Comparison of ENCODE assay signal across 27 cellular contexts in genomic region chr5:173265433-173265832, GRCh38. TPM values are rescaled to one million over a fixed set of nuclear protein-coding genes. Genes with fewer than 3 reads are reported as not detected.
"Had no signal": no experiment of that assay in that cellular context is flagged by ENCODE, and none has a peak within 500 bp of the region (broad histone marks: within the 10 kb centered on the region; RNA-seq: fewer than 3 reads in every experiment).

No MANE protein-coding gene starts in this region.

- H3K36me3 Mint-ChIP-seq: naive B cell, type B pancreatic cell had no signal

- H3K9me3 ChIP-seq: body of pancreas, left lung had no signal

- H3K36me3 ChIP-seq: left lung had no signal

- H3K9me3 Mint-ChIP-seq: activated B cell treated with CpG ODN at 0.5 μM for 24 hours; activated CD8-positive, alpha-beta T cell treated with anti-CD3 and anti-CD28 coated beads for 36 hours; activated naive CD4-positive, alpha-beta T cell treated with anti-CD3 and anti-CD28 coated beads for 36 hours; activated T-cell treated with anti-CD3 and anti-CD28 coated beads, Interleukin-2, amount 50 U/mL, for 24 hours; activated T-helper 2 cell treated with anti-CD3 and anti-CD28 coated beads, Interferon-gamma antibody, Interleukin-2, Interleukin-4, amounts not matched to agents 10 μg/mL and 5 μg/mL and 100 μg/mL, durations not matched to agents 14 hours and 24 hours and 36 hours; endodermal cell; naive B cell; neural crest cell; stimulated activated naive CD8-positive, alpha-beta T cell treated with anti-CD3 and anti-CD28 coated beads, Interleukin-15, amount 100 ng/mL, for 72 hours; type B pancreatic cell had no signal

- H3K27ac Mint-ChIP-seq: activated B cell treated with CpG ODN at 0.5 μM for 24 hours; activated CD8-positive, alpha-beta T cell treated with anti-CD3 and anti-CD28 coated beads for 36 hours; activated naive CD4-positive, alpha-beta T cell treated with anti-CD3 and anti-CD28 coated beads for 36 hours; activated T-cell treated with anti-CD3 and anti-CD28 coated beads, Interleukin-2, amount 50 U/mL, for 24 hours; activated T-helper 2 cell treated with anti-CD3 and anti-CD28 coated beads, Interferon-gamma antibody, Interleukin-2, Interleukin-4, amounts not matched to agents 10 μg/mL and 5 μg/mL and 100 μg/mL, durations not matched to agents 14 hours and 24 hours and 36 hours; endodermal cell; naive B cell; stimulated activated naive CD8-positive, alpha-beta T cell treated with anti-CD3 and anti-CD28 coated beads, Interleukin-15, amount 100 ng/mL, for 72 hours; type B pancreatic cell had no signal

- DNase-seq: activated B cell treated with CpG ODN at 0.5 μM for 24 hours; activated CD4-positive, alpha-beta T cell treated with anti-CD3 and anti-CD28 coated beads for 4 hours; activated CD8-positive, alpha-beta T cell treated with anti-CD3 and anti-CD28 coated beads for 36 hours; activated naive CD4-positive, alpha-beta T cell treated with anti-CD3 and anti-CD28 coated beads for 36 hours; activated T-cell treated with anti-CD3 and anti-CD28 coated beads, Interleukin-2, amount 50 U/mL, for 24 hours; body of pancreas; central memory CD4-positive, alpha-beta T cell; endodermal cell; foreskin fibroblast; hippocampal formation; naive B cell; retina; stimulated activated CD4-positive, alpha-beta T cell treated with anti-CD3 and anti-CD28 coated beads, Interleukin-2, amount 100 ng/mL, for 48 hours; stimulated activated naive CD8-positive, alpha-beta T cell treated with anti-CD3 and anti-CD28 coated beads, Interleukin-15, amount 100 ng/mL, for 72 hours had no signal

- FAIRE-seq: colon, islet of Langerhans had no signal

- H3K4me1 ChIP-seq: body of pancreas, left lung had no signal

- ATAC-seq: activated CD8-positive, alpha-beta T cell treated with anti-CD3 and anti-CD28 coated beads for 36 hours; body of pancreas; left lung; stimulated activated naive CD8-positive, alpha-beta T cell treated with anti-CD3 and anti-CD28 coated beads, Interleukin-15, amount 100 ng/mL, for 72 hours had no signal

- H3K4me3 Mint-ChIP-seq: activated B cell treated with CpG ODN at 0.5 μM for 24 hours; activated CD8-positive, alpha-beta T cell treated with anti-CD3 and anti-CD28 coated beads for 36 hours; activated naive CD4-positive, alpha-beta T cell treated with anti-CD3 and anti-CD28 coated beads for 36 hours; activated T-cell treated with anti-CD3 and anti-CD28 coated beads, Interleukin-2, amount 50 U/mL, for 24 hours; endodermal cell; neural crest cell; stimulated activated naive CD8-positive, alpha-beta T cell treated with anti-CD3 and anti-CD28 coated beads, Interleukin-15, amount 100 ng/mL, for 72 hours; type B pancreatic cell had no signal

- H3K4me3 ChIP-seq: body of pancreas, left lung, skin epidermis had no signal

- H3K27ac ChIP-seq: body of pancreas, epithelial cell of prostate, left lung, skin epidermis had no signal

- H3K4me1 Mint-ChIP-seq: activated B cell treated with CpG ODN at 0.5 μM for 24 hours; endodermal cell; naive B cell; stimulated activated naive CD8-positive, alpha-beta T cell treated with anti-CD3 and anti-CD28 coated beads, Interleukin-15, amount 100 ng/mL, for 72 hours had no signal

RNA-seq across cellular contexts. Expression of gene NKX2-5, which starts 30.4 kb away (rescaled TPM):
- total RNA-seq: activated B cell treated with CpG ODN at 0.5 μM for 24 hours; activated naive CD4-positive, alpha-beta T cell treated with anti-CD3 and anti-CD28 coated beads for 36 hours; activated T-helper 2 cell treated with anti-CD3 and anti-CD28 coated beads, Interferon-gamma antibody, Interleukin-2, Interleukin-4, amounts not matched to agents 10 μg/mL and 5 μg/mL and 100 μg/mL, durations not matched to agents 14 hours and 24 hours and 36 hours; body of pancreas; glomerular endothelial cell; left lung; mononuclear cell; posterior vena cava; T-helper 2 cell treated with Interferon-gamma antibody and Interleukin-4, amounts not matched to agents 100 ng/mL and 5 ng/mL, for 36 hours; temporal lobe had no signal
